In genomic region chr12:52947738-52948423, GRCh38 we compare ENCODE assay signal across 10 cellular contexts. TPM values are rescaled to one million over a fixed set of nuclear protein-coding genes. Genes with fewer than 3 reads are reported as not detected.
DNase-seq lines count a peak whose midpoint lies in the region; ATAC-seq, FAIRE-seq and TF ChIP-seq lines count a peak whose summit lies in the region.
"Had no signal": no experiment of that assay in that cellular context is flagged by ENCODE, and none has a peak within 500 bp of the region (broad histone marks: within the 10 kb centered on the region; RNA-seq: fewer than 3 reads in every experiment).

No MANE protein-coding gene starts in this region.

- H3K9ac ChIP-seq in kidney (ENCODE audit: low read length in 2 of 2): peak overlapping the region in 1 of 2 donors; percentile 53

- ATAC-seq in activated T-helper 17 cell treated with anti-CD3 and anti-CD28 coated beads, Interleukin-2, amount 50 U/mL, for 72 hours (replicated peaks): no peak
- ATAC-seq in upper lobe of left lung (ENCODE audit: low FRiP score in 2 of 2) (no peak), left ventricle myocardium superior (no peak), GM21423 (IDR thresholded peaks at IDR 0.05; ENCODE audit: unreplicated experiment) (no peak)

- peaks cover 8% of the 10 kb centered on the region for H3K4me1 Mint-ChIP-seq in activated naive CD4-positive, alpha-beta T cell treated with anti-CD3 and anti-CD28 coated beads, Interleukin-2, amount 10 ng/mL, durations not matched to agents 7 days and 5 days
- peaks cover 4% of the 10 kb centered on the region for H3K4me1 Mint-ChIP-seq in activated T-helper 17 cell treated with anti-CD3 and anti-CD28 coated beads, Interleukin-2, amount 50 U/mL, for 72 hours

- TF ChIP-seq POLR2A in upper lobe of left lung (IDR thresholded peaks at IDR 0.05): no peak

- no peak overlapping the region for H3K4me3 ChIP-seq in kidney (ENCODE audit: low read length in 2 of 2)
- no peak overlapping the region for H3K4me3 ChIP-seq in upper lobe of left lung

- H3K36me3 Mint-ChIP-seq in activated naive CD4-positive, alpha-beta T cell treated with anti-CD3 and anti-CD28 coated beads, Interleukin-2, amount 10 ng/mL, durations not matched to agents 7 days and 5 days: no peaks in the 10 kb centered on the region
- no peaks in the 10 kb centered on the region for H3K36me3 Mint-ChIP-seq in activated T-helper 17 cell treated with anti-CD3 and anti-CD28 coated beads, Interleukin-2, amount 50 U/mL, for 72 hours (ENCODE audit: low read depth)

- H3K27ac Mint-ChIP-seq in activated naive CD4-positive, alpha-beta T cell treated with anti-CD3 and anti-CD28 coated beads, Interleukin-2, amount 10 ng/mL, durations not matched to agents 7 days and 5 days: peak overlapping the region; percentile 43
- H3K27ac Mint-ChIP-seq in activated T-helper 17 cell treated with anti-CD3 and anti-CD28 coated beads, Interleukin-2, amount 50 U/mL, for 72 hours: peak overlapping the region; percentile 52

- peaks cover 57% of the 10 kb centered on the region for H3K27me3 Mint-ChIP-seq in activated naive CD4-positive, alpha-beta T cell treated with anti-CD3 and anti-CD28 coated beads, Interleukin-2, amount 10 ng/mL, durations not matched to agents 7 days and 5 days
- H3K27me3 Mint-ChIP-seq in activated T-helper 17 cell treated with anti-CD3 and anti-CD28 coated beads, Interleukin-2, amount 50 U/mL, for 72 hours: peaks cover 14% of the 10 kb centered on the region

- no peak for DNase-seq in activated naive CD4-positive, alpha-beta T cell treated with anti-CD3 and anti-CD28 coated beads, Interleukin-2, amount 10 ng/mL, durations not matched to agents 7 days and 5 days
- DNase-seq in activated naive CD4-positive, alpha-beta T cell treated with Interleukin-2 at 50 U/mL for 16 hours: no peak
- no peak for DNase-seq in kidney
- DNase-seq in upper lobe of left lung: no peak
- DNase-seq in H4 (ENCODE audit: low spot score): no peak
- no peak for DNase-seq in left ventricle myocardium superior
- DNase-seq: hippocampal formation had no signal

- H3K4me1 ChIP-seq in kidney (ENCODE audit: control insufficient read depth in 1 of 2, insufficient read depth in 1 of 2, low read depth in 1 of 2, low read length in 2 of 2) (peaks cover 4 to 30% of the 10 kb centered on the region in 2 donors), upper lobe of left lung (peaks cover 3 to 29% (median 18%) of the 10 kb centered on the region in 4 donors)

- 86 to 87% methylated on average over 12 of the region's 12 CpGs for whole genome bisulfite sequencing in upper lobe of left lung, 2 donors

- intact Hi-C loops in kidney (cut with DNase I): no loop called here
- intact Hi-C loops in left ventricle myocardium superior (cut with micrococcal nuclease): no loop called here

- CTCF ChIA-PET in activated naive CD4-positive, alpha-beta T cell treated with anti-CD3 and anti-CD28 coated beads, Interleukin-2, amount 10 ng/mL, durations not matched to agents 7 days and 5 days (lab: Charles Lee): interaction anchor here (0.9 to 2.4 kb wide), 3 partner anchors 33 to 63 kb away, joined by 3 to 14 read pairs (median 11); no protein-coding TSS in a partner anchor

- no peaks in the 10 kb centered on the region for H3K9me3 Mint-ChIP-seq in activated naive CD4-positive, alpha-beta T cell treated with anti-CD3 and anti-CD28 coated beads, Interleukin-2, amount 10 ng/mL, durations not matched to agents 7 days and 5 days
- H3K9me3 Mint-ChIP-seq in activated T-helper 17 cell treated with anti-CD3 and anti-CD28 coated beads, Interleukin-2, amount 50 U/mL, for 72 hours: no peaks in the 10 kb centered on the region

- H3K4me3 Mint-ChIP-seq in activated naive CD4-positive, alpha-beta T cell treated with anti-CD3 and anti-CD28 coated beads, Interleukin-2, amount 10 ng/mL, durations not matched to agents 7 days and 5 days: peak overlapping the region; percentile 81
- H3K4me3 Mint-ChIP-seq in activated T-helper 17 cell treated with anti-CD3 and anti-CD28 coated beads, Interleukin-2, amount 50 U/mL, for 72 hours: peak overlapping the region; percentile 79

- H3K9me3 ChIP-seq in kidney (ENCODE audit: control insufficient read depth in 1 of 2, low read length in 2 of 2): no peaks in the 10 kb centered on the region
- no peaks in the 10 kb centered on the region for H3K9me3 ChIP-seq in upper lobe of left lung

- TF ChIP-seq CTCF in kidney (IDR thresholded peaks at IDR 0.05; ENCODE audit: borderline replicate concordance, extremely low read depth, insufficient read depth) (no peak), upper lobe of left lung (IDR thresholded peaks at IDR 0.05) (no peak)

- FAIRE-seq in kidney (lab: Jason Lieb, UNC): no peak

- peaks cover 0 to 6% (median 0%) of the 10 kb centered on the region in 4 donors for H3K27me3 ChIP-seq in upper lobe of left lung

- H3K27ac ChIP-seq in kidney (ENCODE audit: low read depth in 2 of 2, low read length in 2 of 2) (peak overlapping the region; percentile 56 to 65), upper lobe of left lung (peak overlapping the region; percentile 22 to 92 (median 88))

- no peak for TF ChIP-seq EP300 in upper lobe of left lung (IDR thresholded peaks at IDR 0.05)

- H3K36me3 ChIP-seq in kidney (ENCODE audit: control insufficient read depth in 1 of 2, insufficient read depth in 2 of 2, low read length in 2 of 2) (peaks cover 3 to 13% of the 10 kb centered on the region in 2 donors), upper lobe of left lung (peaks cover 0 to 14% (median 5%) of the 10 kb centered on the region in 4 donors)

RNA-seq across cellular contexts. Expression of gene KRT18, which starts 1.0 kb away (rescaled TPM):
- total RNA-seq in activated T-helper 17 cell treated with anti-CD3 and anti-CD28 coated beads, Interleukin-2, amount 50 U/mL, for 72 hours: 1 to 10 TPM; 3.4 to 4.8 TPM
- total RNA-seq in kidney (386 TPM), upper lobe of left lung (1,000 to 10,000 TPM in 1 of 6 donors, 100 to 1,000 TPM in 4, 10 to 100 TPM in 1; 99.5 to 1,221 (median 355) TPM), left ventricle myocardium superior (9.2 TPM)
- 245 TPM for polyA plus RNA-seq in kidney (ENCODE audit: insufficient read depth, low read depth, low replicate concordance)
- 156 and 182 TPM in 2 replicates for total RNA-seq in H4 (2014; rRNA removed; shearing (Covaris generic))
- total RNA-seq: OCI-LY7 had no signal

RNA-seq across cellular contexts. Expression of gene KRT8, which starts 43.0 kb away (rescaled TPM):
- 1 to 10 TPM in 1 of 2 donors, under 1 TPM in 1; 0.22 to 1.2 TPM for total RNA-seq in activated T-helper 17 cell treated with anti-CD3 and anti-CD28 coated beads, Interleukin-2, amount 50 U/mL, for 72 hours
- 546 TPM for total RNA-seq in kidney
- polyA plus RNA-seq in kidney (ENCODE audit: insufficient read depth, low read depth, low replicate concordance): 333 TPM
- 1,000 to 10,000 TPM in 1 of 6 donors, 100 to 1,000 TPM in 4, 10 to 100 TPM in 1; 90.1 to 1,458 (median 358) TPM for total RNA-seq in upper lobe of left lung
- total RNA-seq in H4 (2014; rRNA removed; shearing (Covaris generic)): 20.7 and 27.7 TPM in 2 replicates
- 100 TPM for total RNA-seq in left ventricle myocardium superior

RNA-seq across cellular contexts. Expression of gene EIF4B, which starts 58.4 kb away (rescaled TPM):
- 100 to 1,000 TPM; 536 to 964 TPM for total RNA-seq in activated T-helper 17 cell treated with anti-CD3 and anti-CD28 coated beads, Interleukin-2, amount 50 U/mL, for 72 hours
- total RNA-seq in kidney (417 TPM), upper lobe of left lung (100 to 1,000 TPM; 222 to 451 (median 363) TPM), left ventricle myocardium superior (513 TPM)
- polyA plus RNA-seq in kidney (ENCODE audit: insufficient read depth, low read depth, low replicate concordance): 114 TPM
- 479 and 559 TPM in 2 replicates for total RNA-seq in H4 (2014; rRNA removed; shearing (Covaris generic))

Comparison
In these comparisons a context has a peak if more than half of its experiments do, and no peak if none do; other contexts are left out.
1. RNA of gene KRT8, which starts 43.0 kb away (total RNA-seq): 546 TPM in kidney (single experiment), 90.1 to 1,458 TPM in upper lobe of left lung, 100 TPM in left ventricle myocardium superior (single experiment) and 20.7 to 27.7 TPM in H4; 0.22 to 1.2 TPM in activated T-helper 17 cell treated with anti-CD3 and anti-CD28 coated beads, Interleukin-2, amount 50 U/mL, for 72 hours; every median in the first group is over 10 times any median in the second.